23 cellular contexts compared by ENCODE assay signal in the genomic region with DNA sequence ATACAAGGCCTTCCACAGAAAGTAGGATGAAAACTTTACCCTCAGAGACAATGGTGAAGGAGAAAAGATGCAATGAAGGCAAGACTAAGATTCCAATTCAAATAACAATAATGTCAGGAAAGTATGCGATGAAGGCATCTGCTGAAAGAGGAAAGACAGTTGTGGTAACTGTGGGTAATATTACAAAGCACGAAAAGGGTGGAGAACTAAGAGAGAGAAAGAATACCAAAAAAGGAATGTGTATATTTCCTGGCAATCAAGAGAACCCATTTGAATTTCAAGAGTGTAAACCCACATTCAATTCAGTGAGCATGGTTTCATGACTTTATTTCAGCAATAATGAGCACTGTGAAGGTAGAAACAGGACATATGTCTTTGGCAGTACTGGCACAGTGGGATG.
A peak's percentile ranks its signal among the peaks of the same experiment; 100 is the strongest.
DNase-seq lines count a peak whose midpoint lies in the region; ATAC-seq and TF ChIP-seq lines count a peak whose summit lies in the region.
"Had no signal": no experiment of that assay in that cellular context is flagged by ENCODE, and none has a peak within 500 bp of the region (broad histone marks: within the 10 kb centered on the region; RNA-seq: fewer than 3 reads in every experiment).

No MANE protein-coding gene starts in this region.

- peaks cover 17% of the 10 kb centered on the region for H3K36me3 ChIP-seq in smooth muscle cell (ENCODE audit: low read depth)
- H3K36me3 ChIP-seq: left lung, WERI-Rb-1 had no signal

- H3K9me3 ChIP-seq in smooth muscle cell (replicated peaks; ENCODE audit: low read depth), result no peaks in the 10 kb centered on the region

- no peaks in the 10 kb centered on the region for H4K20me1 ChIP-seq in smooth muscle cell (ENCODE audit: low read depth)

- H3K9ac ChIP-seq in smooth muscle cell (ENCODE audit: low read depth), result no peak overlapping the region
- H3K9ac ChIP-seq: parathyroid adenoma had no signal

- peak overlapping the region; percentile 75 for H3K27ac ChIP-seq in smooth muscle cell (ENCODE audit: low read depth)
- H3K27ac ChIP-seq: 22Rv1, C4-2B, parathyroid adenoma, WERI-Rb-1 had no signal

- ATAC-seq in left ventricle myocardium superior, result no peak
- ATAC-seq in stimulated activated naive CD8-positive, alpha-beta T cell treated with anti-CD3 and anti-CD28 coated beads, Interleukin-15, amount 100 ng/mL, for 72 hours, result no peak
- ATAC-seq: left lung had no signal

- H3K36me3 Mint-ChIP-seq in T-helper 1 cell treated with Interleukin-12 subunit alpha and Interleukin-12 subunit beta and Interleukin-4 antibody, amounts not matched to agents 30 μg/mL and 1 μg/mL, for 36 hours (ENCODE audit: low read depth), result peaks cover 2% of the 10 kb centered on the region

- H3K27ac Mint-ChIP-seq in T-helper 1 cell treated with Interleukin-12 subunit alpha and Interleukin-12 subunit beta and Interleukin-4 antibody, amounts not matched to agents 30 μg/mL and 1 μg/mL, for 36 hours, result peak overlapping the region; percentile 16
- H3K27ac Mint-ChIP-seq in stimulated activated naive CD8-positive, alpha-beta T cell treated with anti-CD3 and anti-CD28 coated beads, Interleukin-15, amount 100 ng/mL, for 72 hours, result peak overlapping the region in 1 of 2 donors; percentile 53

- peak overlapping the region; percentile 19 for H3K4me3 Mint-ChIP-seq in T-helper 1 cell treated with Interleukin-12 subunit alpha and Interleukin-12 subunit beta and Interleukin-4 antibody, amounts not matched to agents 30 μg/mL and 1 μg/mL, for 36 hours
- no peak overlapping the region for H3K4me3 Mint-ChIP-seq in stimulated activated naive CD8-positive, alpha-beta T cell treated with anti-CD3 and anti-CD28 coated beads, Interleukin-15, amount 100 ng/mL, for 72 hours

- intact Hi-C loops in left ventricle myocardium superior (cut with micrococcal nuclease), result no loop called here

- no peak overlapping the region for H2AFZ ChIP-seq in smooth muscle cell (ENCODE audit: low read depth)
- H2AFZ ChIP-seq: parathyroid adenoma had no signal

- DNase-seq in T-helper 1 cell, result no peak
- DNase-seq in choroid plexus epithelial cell (ENCODE audit: low read depth), result peak; percentile 45
- no peak for DNase-seq in smooth muscle cell (lab: John Stamatoyannopoulos, UW; ENCODE audit: unreplicated experiment)
- no peak for DNase-seq in HUDEP-2 (lab: John Stamatoyannopoulos, UW; ENCODE audit: unreplicated experiment in 76 of 76)
- DNase-seq in left ventricle myocardium superior, result no peak
- DNase-seq in stimulated activated naive CD8-positive, alpha-beta T cell treated with anti-CD3 and anti-CD28 coated beads, Interleukin-15, amount 100 ng/mL, for 72 hours, result no peak
- DNase-seq: activated effector memory CD4-positive, alpha-beta T cell treated with anti-CD3 and anti-CD28 coated beads, Interleukin-2, amount 50 U/mL, for 16 hours; anterior cingulate cortex; DMS153; GOT3; Karpas-422; left lung; NCI-H1417; NCI-H2171 treated with DMSO at 0.1 percent for 48 hours; NCI-H774; trophoblast cell; WERI-Rb-1 had no signal

- H3K4me1 ChIP-seq in smooth muscle cell (ENCODE audit: low read depth), result peaks cover 13% of the 10 kb centered on the region

- H3F3A ChIP-seq in smooth muscle cell (ENCODE audit: low read depth), result peaks cover 21% of the 10 kb centered on the region

- no peaks in the 10 kb centered on the region for H3K27me3 Mint-ChIP-seq in T-helper 1 cell treated with Interleukin-12 subunit alpha and Interleukin-12 subunit beta and Interleukin-4 antibody, amounts not matched to agents 30 μg/mL and 1 μg/mL, for 36 hours (ENCODE audit: low read depth)
- H3K27me3 Mint-ChIP-seq in stimulated activated naive CD8-positive, alpha-beta T cell treated with anti-CD3 and anti-CD28 coated beads, Interleukin-15, amount 100 ng/mL, for 72 hours, result peaks cover 6% of the 10 kb centered on the region

- H3K4me1 Mint-ChIP-seq in T-helper 1 cell treated with Interleukin-12 subunit alpha and Interleukin-12 subunit beta and Interleukin-4 antibody, amounts not matched to agents 30 μg/mL and 1 μg/mL, for 36 hours (ENCODE audit: low read depth), result peaks cover 18% of the 10 kb centered on the region
- peaks cover 11% of the 10 kb centered on the region for H3K4me1 Mint-ChIP-seq in stimulated activated naive CD8-positive, alpha-beta T cell treated with anti-CD3 and anti-CD28 coated beads, Interleukin-15, amount 100 ng/mL, for 72 hours

- peak overlapping the region; percentile 32 for H3K4me2 ChIP-seq in smooth muscle cell

- H3K9me3 Mint-ChIP-seq in T-helper 1 cell treated with Interleukin-12 subunit alpha and Interleukin-12 subunit beta and Interleukin-4 antibody, amounts not matched to agents 30 μg/mL and 1 μg/mL, for 36 hours, result peaks cover 12% of the 10 kb centered on the region
- peaks cover 0 to 16% of the 10 kb centered on the region in 2 donors for H3K9me3 Mint-ChIP-seq in stimulated activated naive CD8-positive, alpha-beta T cell treated with anti-CD3 and anti-CD28 coated beads, Interleukin-15, amount 100 ng/mL, for 72 hours

- H3K4me3 ChIP-seq in choroid plexus epithelial cell (ENCODE audit: low read depth, low read length), result no peak overlapping the region
- H3K4me3 ChIP-seq in smooth muscle cell, result no peak overlapping the region
- H3K4me3 ChIP-seq: coronary artery, left lung had no signal

- H3K27me3 ChIP-seq in smooth muscle cell (ENCODE audit: low read depth), result no peaks in the 10 kb centered on the region
- H3K27me3 ChIP-seq: left lung had no signal

- TF ChIP-seq CTCF in choroid plexus epithelial cell (conservative IDR thresholded peaks at IDR 0.05; ENCODE audit: low read depth, low read length) (no peak), smooth muscle cell (IDR thresholded peaks at IDR 0.05; ENCODE audit: borderline replicate concordance, insufficient read depth, poor library complexity, severe bottlenecking) (no peak)

- peaks cover 77% of the 10 kb centered on the region for H3K79me2 ChIP-seq in smooth muscle cell (ENCODE audit: low read depth)

- 64% methylated on average over 2 of the region's 2 CpGs for WGBS in smooth muscle cell (ENCODE audit: low lambda C conversion rate)

TF ChIP-seq in PFSK-1, 5 proteins besides CTCF, POLR2A, EP300 and RAD21:
- no peak for TF ChIP-seq FOXP2 (optimal IDR thresholded peaks at IDR 0.05; ENCODE audit: borderline replicate concordance, extremely low read depth, extremely low read length, insufficient read depth)
- peak; percentile 17; the same call in 1 of the 2 replicates for TF ChIP-seq TAF1 (IDR thresholded peaks at IDR 0.05; ENCODE audit: borderline replicate concordance, insufficient read depth, low read length)
